Comparison of ENCODE assay signal across 27 cellular contexts in the genomic region with DNA sequence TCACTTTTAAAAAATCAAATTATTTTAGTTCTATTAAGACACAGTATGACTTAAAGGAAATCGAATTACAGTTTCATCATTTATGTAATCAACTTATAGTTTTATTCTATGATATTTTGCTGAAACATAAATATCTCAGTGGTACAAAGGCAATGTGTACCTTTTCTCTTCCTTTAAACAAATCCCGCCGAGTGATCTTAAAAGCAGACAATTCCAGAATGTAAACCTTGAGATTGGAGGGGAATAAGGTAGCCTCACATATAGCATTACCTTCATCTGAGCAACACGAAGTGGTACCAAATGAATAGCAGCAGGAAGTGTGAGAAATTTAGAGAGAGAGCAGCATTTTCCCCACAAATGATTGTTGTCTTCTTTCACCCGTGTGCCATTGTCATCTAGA.
"Had no signal": no experiment of that assay in that cellular context is flagged by ENCODE, and none has a peak within 500 bp of the region (broad histone marks: within the 10 kb centered on the region; RNA-seq: fewer than 3 reads in every experiment).

No MANE protein-coding gene starts in this region.

- DNase-seq: stimulated activated CD4-positive, alpha-beta T cell treated with anti-CD3 and anti-CD28 coated beads, Interleukin-2, amount 100 ng/mL, for 48 hours; stimulated activated CD4-positive, alpha-beta T cell treated with anti-CD3 and anti-CD28 coated beads, Interleukin-4, amount 100 ng/mL, for 1 hour; stimulated activated CD4-positive, alpha-beta T cell treated with anti-CD3 and anti-CD28 coated beads, Interleukin-4, amount 100 ng/mL, for 24 hours; stimulated activated CD4-positive, alpha-beta T cell treated with anti-CD3 and anti-CD28 coated beads, Interleukin-4, amount 100 ng/mL, for 4 hours; stimulated activated CD8-positive, alpha-beta memory T cell treated with anti-CD3 and anti-CD28 coated beads, Interleukin-4, amount 100 ng/mL, for 48 hours; stimulated activated naive B cell treated with anti-CD40 and anti-IgM and Interleukin-4, amounts not matched to agents 10 μg/mL and 1 μg/mL and 100 μg/mL, for 72 hours; stimulated activated naive CD4-positive, alpha-beta T cell; stimulated activated naive CD4-positive, alpha-beta T cell treated with Interleukin-2 at 50 U/mL for 16 hours; stimulated activated naive CD8-positive, alpha-beta T cell treated with anti-CD3 and anti-CD28 coated beads, Interleukin-15, amount 100 ng/mL, for 72 hours; stimulated activated naive CD8-positive, alpha-beta T cell treated with anti-CD3 and anti-CD28 coated beads, Interleukin-15, Interleukin-2, amounts not matched to agents 100 U/mL and 50 U/mL, for 24 hours; stomach; substantia nigra; testis; thyroid gland; tibial artery; transverse colon; trophoblast cell; upper lobe of left lung; upper lobe of right lung; uterus had no signal

- H3K27me3 ChIP-seq: stomach, suprapubic skin, testis, thyroid gland, tibial artery, tibial nerve, transverse colon, upper lobe of left lung, upper lobe of right lung, uterus, vagina had no signal

- H3K4me1 ChIP-seq: stomach, suprapubic skin, testis, thyroid gland, tibial artery, tibial nerve, transverse colon, upper lobe of left lung, upper lobe of right lung, uterus, vagina had no signal

- H3K36me3 ChIP-seq: stomach, suprapubic skin, thoracic aorta, thyroid gland, tibial artery, tibial nerve, transverse colon, upper lobe of left lung, upper lobe of right lung, uterus, vagina had no signal

- ATAC-seq: stimulated activated effector memory CD8-positive, alpha-beta T cell treated with anti-CD3 and anti-CD28 coated beads, Interleukin-12 subunit alpha, Interleukin-12 subunit beta, amount 100 ng/mL, for 72 hours; stimulated activated memory B cell treated with anti-CD40 and anti-IgM and Interleukin-4, amounts not matched to agents 10 μg/mL and 1 μg/mL and 100 μg/mL, for 72 hours; stimulated activated naive B cell treated with anti-CD40 and anti-IgM and Interleukin-4, amounts not matched to agents 10 μg/mL and 1 μg/mL and 100 μg/mL, for 72 hours; stimulated activated naive CD8-positive, alpha-beta T cell treated with anti-CD3 and anti-CD28 coated beads, Interleukin-15, amount 100 ng/mL, for 72 hours; stimulated activated naive CD8-positive, alpha-beta T cell treated with anti-CD3 and anti-CD28 coated beads, Interleukin-15, Interleukin-2, amounts not matched to agents 100 U/mL and 50 U/mL, for 24 hours; upper lobe of right lung had no signal

- FAIRE-seq: urothelium cell line had no signal

- H3K27ac ChIP-seq: stomach, suprapubic skin, testis, thoracic aorta, thyroid gland, tibial artery, tibial nerve, transverse colon, upper lobe of left lung, upper lobe of right lung, uterus, vagina had no signal

- H3K4me3 ChIP-seq: stomach, suprapubic skin, testis, thoracic aorta, thyroid gland, tibial artery, tibial nerve, transverse colon, upper lobe of left lung, upper lobe of right lung, uterus, vagina had no signal

- H3K9me3 ChIP-seq: stomach, suprapubic skin, testis, thoracic aorta, thyroid gland, tibial artery, tibial nerve, transverse colon, upper lobe of left lung, upper lobe of right lung, uterus, vagina had no signal
